In the genomic region with DNA sequence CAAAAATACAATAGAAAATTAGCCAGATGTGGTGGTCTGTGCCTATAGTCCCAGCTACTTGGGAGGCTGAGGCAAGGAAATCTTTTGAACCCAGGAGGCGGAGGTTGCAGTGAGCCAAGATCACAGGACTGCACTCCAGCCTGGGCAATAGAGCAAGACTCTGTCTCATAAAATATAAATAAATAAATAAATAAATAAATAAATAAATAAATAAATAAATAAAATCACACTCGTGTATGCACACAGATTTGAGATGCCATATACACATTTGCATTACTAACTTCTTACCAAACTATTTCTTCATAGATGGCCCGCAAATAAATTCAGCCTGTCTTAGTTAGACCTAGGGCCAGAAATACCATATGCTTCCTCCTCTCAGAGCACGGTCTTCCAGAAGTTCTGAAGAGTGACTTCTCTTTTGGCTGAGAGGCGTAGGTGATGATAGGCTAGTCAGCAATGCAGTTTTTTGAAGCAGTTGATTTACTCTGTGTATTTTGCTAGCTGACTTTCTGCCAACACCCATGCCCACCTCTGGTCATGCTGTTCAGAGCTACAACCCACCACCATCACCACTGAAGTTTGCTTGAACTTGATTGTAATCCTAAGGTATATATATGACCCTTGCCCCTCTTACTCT, we compare ENCODE assay signal across 1 cellular context.
TF ChIP-seq lines count a peak whose summit lies in the region.

No MANE protein-coding gene starts in this region.

TF ChIP-seq in HEK293, 187 proteins besides CTCF, POLR2A, EP300 and RAD21 (continued from another document and continues in another):
- TF ChIP-seq PRDM10 (tag by site-specific recombination; IDR thresholded peaks at IDR 0.05) (no peak), SCRT1 (tag by site-specific recombination; IDR thresholded peaks at IDR 0.05; ENCODE audit: borderline replicate concordance) (no peak), ZNF394 (tag by site-specific recombination; IDR thresholded peaks at IDR 0.05; ENCODE audit: borderline replicate concordance) (peak; percentile 94), ZNF664 (tag by site-specific recombination; IDR thresholded peaks at IDR 0.05) (peak; percentile 55; the same call in 1 of the 2 replicates), KLF9 (tag by site-specific recombination; IDR thresholded peaks at IDR 0.05; ENCODE audit: low read depth) (no peak), ZNF555 (tag by site-specific recombination; conservative IDR thresholded peaks at IDR 0.05) (peak; percentile 84), SP7 (tag by site-specific recombination; IDR thresholded peaks at IDR 0.05) (no peak), ZNF530 (tag by site-specific recombination; IDR thresholded peaks at IDR 0.05; ENCODE audit: low read depth) (no peak), ZNF510 (tag by site-specific recombination; IDR thresholded peaks at IDR 0.05; ENCODE audit: insufficient replicate concordance) (peak; percentile 42), GLI2 (tag by site-specific recombination; IDR thresholded peaks at IDR 0.05; ENCODE audit: borderline replicate concordance, low read depth) (peak; percentile 34; the same call in 1 of the 2 replicates), ZNF37A (tag by site-specific recombination; IDR thresholded peaks at IDR 0.05) (no peak), ZNF214 (tag by site-specific recombination; IDR thresholded peaks at IDR 0.05; ENCODE audit: borderline replicate concordance) (no peak), ZNF132 (tag by site-specific recombination; IDR thresholded peaks at IDR 0.05; ENCODE audit: borderline replicate concordance) (no peak), ZNF629 (tag by site-specific recombination; IDR thresholded peaks at IDR 0.05) (peak; percentile 55), SCRT2 (tag by site-specific recombination; IDR thresholded peaks at IDR 0.05) (no peak), ZNF10 (tag by site-specific recombination; IDR thresholded peaks at IDR 0.05) (no peak), ZNF571 (tag by site-specific recombination; IDR thresholded peaks at IDR 0.05) (no peak), ZNF791 (tag by site-specific recombination; IDR thresholded peaks at IDR 0.05) (0 out of 2 replicates have a peak, but pooled peaks have one; percentile 23), ZNF19 (tag by site-specific recombination; IDR thresholded peaks at IDR 0.05; ENCODE audit: low read depth) (0 out of 2 replicates have a peak, but pooled peaks have one; percentile 8), ZNF518A (tag by site-specific recombination; conservative IDR thresholded peaks at IDR 0.05; ENCODE audit: low read depth) (peak; percentile 88), ZNF843 (tag by site-specific recombination; IDR thresholded peaks at IDR 0.05) (no peak), ELK4 (IDR thresholded peaks at IDR 0.05; ENCODE audit: borderline replicate concordance, low read depth, low read length) (no peak), ZNF202 (tag by site-specific recombination; IDR thresholded peaks at IDR 0.05; ENCODE audit: borderline replicate concordance) (no peak; the same call in 1 of the 2 replicates), ZNF558 (tag by site-specific recombination; IDR thresholded peaks at IDR 0.05) (peak; percentile 81; the same call in 1 of the 2 replicates), KLF1 (tag by site-specific recombination; IDR thresholded peaks at IDR 0.05) (no peak), ZNF670 (tag by site-specific recombination; IDR thresholded peaks at IDR 0.05; ENCODE audit: low read depth) (no peak), ZNF362 (tag by site-specific recombination; IDR thresholded peaks at IDR 0.05) (no peak), ZNF707 (tag by site-specific recombination; IDR thresholded peaks at IDR 0.05) (no peak), ZBTB8A (tag by site-specific recombination; IDR thresholded peaks at IDR 0.05) (peak; percentile 71), REPIN1 (tag by site-specific recombination; IDR thresholded peaks at IDR 0.05; ENCODE audit: low read depth) (no peak), ZNF324 (tag by site-specific recombination; IDR thresholded peaks at IDR 0.05) (no peak), EGR2 (tag by site-specific recombination; IDR thresholded peaks at IDR 0.05; ENCODE audit: low read depth) (no peak), ZNF747 (tag by site-specific recombination; IDR thresholded peaks at IDR 0.05) (no peak), ZNF24 (tag by site-specific recombination; IDR thresholded peaks at IDR 0.05) (no peak), ZNF585B (tag by site-specific recombination; IDR thresholded peaks at IDR 0.05) (no peak), ZNF660 (tag by site-specific recombination; IDR thresholded peaks at IDR 0.05) (no peak), ZNF785 (tag by site-specific recombination; IDR thresholded peaks at IDR 0.05) (no peak), ZNF449 (tag by site-specific recombination; IDR thresholded peaks at IDR 0.05) (no peak), ZBTB21 (tag by site-specific recombination; IDR thresholded peaks at IDR 0.05) (peak; percentile 39; the same call in 1 of the 2 replicates), ZNF239 (tag by site-specific recombination; IDR thresholded peaks at IDR 0.05) (no peak), ZNF354C (tag by site-specific recombination; IDR thresholded peaks at IDR 0.05; ENCODE audit: borderline replicate concordance, low read depth) (0 out of 2 replicates have a peak, but pooled peaks have one; percentile 49), ZNF433 (tag by site-specific recombination; IDR thresholded peaks at IDR 0.05; ENCODE audit: low read depth) (peak; percentile 50; the same call in 1 of the 2 replicates), ZBTB6 (tag by site-specific recombination; IDR thresholded peaks at IDR 0.05) (no peak), ZNF514 (tag by site-specific recombination; IDR thresholded peaks at IDR 0.05) (no peak), ZNF404 (tag by site-specific recombination; IDR thresholded peaks at IDR 0.05) (peak; percentile 88; the same call in 1 of the 2 replicates), ZNF18 (tag by site-specific recombination; IDR thresholded peaks at IDR 0.05) (no peak), ZNF623 (tag by site-specific recombination; IDR thresholded peaks at IDR 0.05) (peak; percentile 67)
- TF ChIP-seq, protein P1, sequence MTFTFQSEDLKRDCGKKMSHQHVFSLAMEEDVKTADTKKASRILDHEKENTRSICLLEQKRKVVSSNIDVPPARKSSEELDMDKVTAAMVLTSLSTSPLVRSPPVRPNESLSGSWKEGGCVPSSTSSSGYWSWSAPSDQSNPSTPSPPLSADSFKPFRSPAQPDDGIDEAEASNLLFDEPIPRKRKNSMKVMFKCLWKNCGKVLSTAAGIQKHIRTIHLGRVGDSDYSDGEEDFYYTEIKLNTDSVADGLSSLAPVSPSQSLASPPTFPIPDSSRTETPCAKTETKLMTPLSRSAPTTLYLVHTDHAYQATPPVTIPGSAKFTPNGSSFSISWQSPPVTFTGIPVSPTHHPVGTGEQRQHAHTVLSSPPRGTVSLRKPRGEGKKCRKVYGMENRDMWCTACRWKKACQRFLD (tag by site-specific recombination; IDR thresholded peaks at IDR 0.05) = no peak
